17 cellular contexts compared by ENCODE assay signal in genomic region chr13:80217614-80218456, GRCh38.
DNase-seq lines count a peak whose midpoint lies in the region; ATAC-seq and TF ChIP-seq lines count a peak whose summit lies in the region.
"Had no signal": no experiment of that assay in that cellular context is flagged by ENCODE, and none has a peak within 500 bp of the region (broad histone marks: within the 10 kb centered on the region; RNA-seq: fewer than 3 reads in every experiment).

No MANE protein-coding gene starts in this region.

- H3K79me1 ChIP-seq in H9 (ENCODE audit: insufficient read depth, low read depth, low read length, poor library complexity, severe bottlenecking) (no peaks in the 10 kb centered on the region), trophoblast cell (ENCODE audit: low read length) (peaks cover 12% of the 10 kb centered on the region)

- H2BK15ac ChIP-seq in H9 (ENCODE audit: low read depth, low read length): no peak overlapping the region

- TF ChIP-seq POLR2A in vagina (IDR thresholded peaks at IDR 0.05): no peak

- H2BK12ac ChIP-seq in H9 (ENCODE audit: insufficient read length, low read depth, low read length): no peak overlapping the region
- peak overlapping the region; percentile 82 for H2BK12ac ChIP-seq in trophoblast cell (ENCODE audit: low read length)

- no peak overlapping the region for H3T11ph ChIP-seq in H9 (ENCODE audit: low read length)

- WGBS in H9 (ENCODE audit: extremely low coverage, insufficient read length, low lambda C conversion rate): no CpG with 5 or more reads among the region's 7 CpGs
- no CpG with 5 or more reads among the region's 7 CpGs for WGBS in trophoblast cell (ENCODE audit: extremely low coverage, insufficient coverage, insufficient read length)

- ATAC-seq in left cardiac atrium (no peak), T-helper 17 cell (no peak)

- H3K23me2 ChIP-seq in H9 (ENCODE audit: insufficient read length, low read depth, low read length, poor library complexity, severe bottlenecking): no peaks in the 10 kb centered on the region

- no peak overlapping the region for H3K14ac ChIP-seq in H9 (ENCODE audit: insufficient read depth, low read length)
- no peak overlapping the region for H3K14ac ChIP-seq in trophoblast cell (ENCODE audit: low read length)

- H2BK120ac ChIP-seq in H9 (ENCODE audit: low read depth, low read length, poor library complexity, severe bottlenecking) (no peak overlapping the region), trophoblast cell (ENCODE audit: insufficient read depth, low read length, poor library complexity) (peak overlapping the region; percentile 5)

- H3K27ac ChIP-seq in H9 (ENCODE audit: insufficient read length, low read depth, low read length) (no peak overlapping the region), trophoblast cell (ENCODE audit: low read depth, low read length) (peak overlapping the region; percentile 44), vagina (no peak overlapping the region)
- H3K27ac ChIP-seq: KMS-11 had no signal

- peaks cover 0 to 3% of the 10 kb centered on the region in 2 experiments; a peak in 3 of 5 replicates for H3K9me3 Mint-ChIP-seq in H9
- H3K9me3 Mint-ChIP-seq: activated naive CD4-positive, alpha-beta T cell treated with anti-CD3 and anti-CD28 coated beads, Interleukin-2, amount 50 U/mL, for 24 hours had no signal

- H3K23ac ChIP-seq in H9 (ENCODE audit: insufficient read length, low read depth, low read length) (no peak overlapping the region), trophoblast cell (ENCODE audit: low read length) (no peak overlapping the region)

- DNase-seq in H9 (peak; percentile 39), SW480 (ENCODE audit: low spot score) (peak; percentile 25), fibroblast of pulmonary artery (ENCODE audit: low read depth) (peak; percentile 96), trophoblast cell (peak; percentile 53 to 67), left cardiac atrium (no peak), T-helper 17 cell (no peak), NK-92 (lab: John Stamatoyannopoulos, UW; ENCODE audit: unreplicated experiment) (no peak), vagina (ENCODE audit: extremely low spot score in 2 of 2) (no peak)
- DNase-seq: AML-193, mesenchymal stem cell, NCI-H1436, NCI-H526, posterior cingulate gyrus, SIG-M5 had no signal

- H3K4me1 ChIP-seq in H9 (ENCODE audit: insufficient read depth, low read length) (peaks cover 4% of the 10 kb centered on the region; the same call in 1 of the 2 replicates), trophoblast cell (ENCODE audit: control insufficient read depth in 1 of 2, insufficient read depth in 2 of 2, low read length in 2 of 2) (peaks cover 6% of the 10 kb centered on the region in 2 experiments), vagina (no peaks in the 10 kb centered on the region)

- H3K4me2 ChIP-seq in H9 (ENCODE audit: insufficient read depth, insufficient read length, low read length): no peak overlapping the region
- H3K4me2 ChIP-seq in trophoblast cell (ENCODE audit: low read length): no peak overlapping the region
- H3K4me2 ChIP-seq: KMS-11 had no signal

- peaks cover under 1 to 4% (median under 1%) of the 10 kb centered on the region in 3 experiments; a peak in 2 of 7 replicates for H3K36me3 Mint-ChIP-seq in H9 (ENCODE audit: insufficient read depth in 1 of 3, low read depth in 3 of 3)
- no peaks in the 10 kb centered on the region for H3K36me3 Mint-ChIP-seq in T-helper 17 cell (ENCODE audit: low read depth)
- H3K36me3 Mint-ChIP-seq: activated naive CD4-positive, alpha-beta T cell treated with anti-CD3 and anti-CD28 coated beads, Interleukin-2, amount 50 U/mL, for 24 hours; type B pancreatic cell had no signal

- no peak overlapping the region for H2BK5ac ChIP-seq in H9 (ENCODE audit: insufficient read length, low read length)
- peak overlapping the region; percentile 21 for H2BK5ac ChIP-seq in trophoblast cell (ENCODE audit: low read depth, low read length, poor library complexity)

- H3K56ac ChIP-seq in H9 (ENCODE audit: insufficient read length, low read depth, low read length): no peak overlapping the region

- no peaks in the 10 kb centered on the region for H3K36me3 ChIP-seq in trophoblast cell (ENCODE audit: control insufficient read depth in 1 of 2, insufficient read depth in 2 of 2, low read length in 2 of 2)
- H3K36me3 ChIP-seq in vagina: no peaks in the 10 kb centered on the region

- H4K5ac ChIP-seq in H9 (ENCODE audit: insufficient read length, low read depth, low read length): no peak overlapping the region

- H3K9ac ChIP-seq in H9 (ENCODE audit: extremely low read depth, insufficient read length, low read length) (no peak overlapping the region), trophoblast cell (ENCODE audit: low read length) (no peak overlapping the region)
- H3K9ac ChIP-seq: KMS-11 had no signal

- H2AK5ac ChIP-seq in H9 (ENCODE audit: insufficient read length, low read length) (no peak overlapping the region), trophoblast cell (ENCODE audit: low read length) (no peak overlapping the region)

- no peaks in the 10 kb centered on the region for H4K20me1 ChIP-seq in H9 (ENCODE audit: control insufficient read depth, insufficient read depth, insufficient read length)

- H3K9me3 ChIP-seq in H9 (ENCODE audit: control insufficient read depth, low read depth, low read length) (no peaks in the 10 kb centered on the region), trophoblast cell (ENCODE audit: insufficient read depth, low read depth, low read length) (no peaks in the 10 kb centered on the region), T-helper 17 cell (ENCODE audit: control insufficient read depth, low read length, poor library complexity, severe bottlenecking) (no peaks in the 10 kb centered on the region), vagina (no peaks in the 10 kb centered on the region)

- H4K91ac ChIP-seq in H9 (ENCODE audit: insufficient read length, low read depth, low read length) (no peak overlapping the region), trophoblast cell (ENCODE audit: low read depth, low read length) (peak overlapping the region; percentile 2)

- no peak overlapping the region for H2BK20ac ChIP-seq in H9 (ENCODE audit: low read depth, low read length, poor library complexity, severe bottlenecking)

- no peak overlapping the region for H3K18ac ChIP-seq in H9 (ENCODE audit: insufficient read length, low read depth, low read length)
- H3K18ac ChIP-seq in trophoblast cell (ENCODE audit: low read length): no peak overlapping the region

- intact Hi-C loops in left cardiac atrium (cut with DNase I): no loop called here
- intact Hi-C loops in vagina (cut with DNase I): no loop called here

- H3K4me1 Mint-ChIP-seq in H9 (peaks cover 17 to 20% of the 10 kb centered on the region in 2 experiments), T-helper 17 cell (no peaks in the 10 kb centered on the region)
- H3K4me1 Mint-ChIP-seq: activated naive CD4-positive, alpha-beta T cell treated with anti-CD3 and anti-CD28 coated beads, Interleukin-2, amount 50 U/mL, for 24 hours had no signal

- H3K27ac Mint-ChIP-seq in H9 (peak overlapping the region; percentile 69 to 91 (median 80); a peak in 6 of 7 replicates), T-helper 17 cell (no peak overlapping the region)
- H3K27ac Mint-ChIP-seq: activated naive CD4-positive, alpha-beta T cell treated with anti-CD3 and anti-CD28 coated beads, Interleukin-2, amount 50 U/mL, for 24 hours; type B pancreatic cell had no signal

- no peaks in the 10 kb centered on the region for H3K27me3 Mint-ChIP-seq in H9 (ENCODE audit: low read depth)
- no peaks in the 10 kb centered on the region for H3K27me3 Mint-ChIP-seq in T-helper 17 cell
- H3K27me3 Mint-ChIP-seq: activated naive CD4-positive, alpha-beta T cell treated with anti-CD3 and anti-CD28 coated beads, Interleukin-2, amount 50 U/mL, for 24 hours; type B pancreatic cell had no signal

- H4K8ac ChIP-seq in H9 (replicated peaks; ENCODE audit: insufficient read length, low read depth, low read length): no peak overlapping the region
- no peak overlapping the region for H4K8ac ChIP-seq in trophoblast cell (ENCODE audit: low read depth, low read length)

- H3K4ac ChIP-seq in H9 (ENCODE audit: low read depth, low read length) (no peak overlapping the region), trophoblast cell (ENCODE audit: low read depth, low read length) (no peak overlapping the region)

- H3K4me3 ChIP-seq in fibroblast of pulmonary artery (replicated peaks; ENCODE audit: low read depth, low read length) (no peak overlapping the region), trophoblast cell (ENCODE audit: low read depth, low read length) (no peak overlapping the region), vagina (no peak overlapping the region)

- H3K4me3 Mint-ChIP-seq in H9 (no peak overlapping the region), T-helper 17 cell (no peak overlapping the region)
- H3K4me3 Mint-ChIP-seq: activated naive CD4-positive, alpha-beta T cell treated with anti-CD3 and anti-CD28 coated beads, Interleukin-2, amount 50 U/mL, for 24 hours; type B pancreatic cell had no signal

- no peaks in the 10 kb centered on the region for H3K79me2 ChIP-seq in H9 (ENCODE audit: insufficient read depth, low read length)
- H3K79me2 ChIP-seq in trophoblast cell (ENCODE audit: control insufficient read depth, insufficient read depth, low read length, poor library complexity): no peaks in the 10 kb centered on the region

- TF ChIP-seq CTCF in H9 (conservative IDR thresholded peaks at IDR 0.05) (no peak), fibroblast of pulmonary artery (IDR thresholded peaks at IDR 0.05; ENCODE audit: low read length, missing control alignments) (no peak), vagina (IDR thresholded peaks at IDR 0.05) (no peak)

- H4K12ac ChIP-seq in trophoblast cell (ENCODE audit: low read depth, low read length): no peak overlapping the region

- H3K27me3 ChIP-seq in H9 (ENCODE audit: insufficient read depth, low read length) (no peaks in the 10 kb centered on the region), trophoblast cell (ENCODE audit: insufficient read depth, low read length) (no peaks in the 10 kb centered on the region), vagina (no peaks in the 10 kb centered on the region)

- peak overlapping the region; percentile 11 for H2AFZ ChIP-seq in H9 (ENCODE audit: low read length)
- H2AFZ ChIP-seq in trophoblast cell (ENCODE audit: insufficient read depth, low read length, poor library complexity): peak overlapping the region; percentile 25

Comparison
In these comparisons a context has a peak if more than half of its experiments do, and no peak if none do; other contexts are left out.
1. DNase-seq: peak in H9 (single experiment), SW480 (single experiment), fibroblast of pulmonary artery (single experiment) and trophoblast cell (2 of 2); none in left cardiac atrium (single experiment), T-helper 17 cell (0 of 3), NK-92 (single experiment) and vagina (0 of 2).